In genomic region chr17:50114849-50115357, GRCh38 we compare ENCODE assay signal across 6 cellular contexts.
A peak's percentile ranks its signal among the peaks of the same experiment; 100 is the strongest.
DNase-seq lines count a peak whose midpoint lies in the region; ATAC-seq and TF ChIP-seq lines count a peak whose summit lies in the region.

No MANE protein-coding gene starts in this region.

- no peak for ATAC-seq in GM19351 (IDR thresholded peaks at IDR 0.05; ENCODE audit: unreplicated experiment)

- DNase-seq in NCI-H345 (lab: John Stamatoyannopoulos, UW) (peak; percentile 48), NCI-H345 treated with DMSO at 0.1 percent for 48 hours (lab: John Stamatoyannopoulos, UW; ENCODE audit: unreplicated experiment) (no peak), NCI-H526 (lab: John Stamatoyannopoulos, UW) (peak; percentile 57 to 84), cerebellar cortex (ENCODE audit: low spot score) (peak; percentile 86), retinal pigment epithelial cell (ENCODE audit: low read depth) (no peak)

- no peak overlapping the region for H3K4me3 ChIP-seq in retinal pigment epithelial cell (ENCODE audit: low read length)

- TF ChIP-seq CTCF in retinal pigment epithelial cell (conservative IDR thresholded peaks at IDR 0.05; ENCODE audit: low read depth, low read length), result peak; percentile 85

Comparison
In these comparisons a context has a peak if more than half of its experiments do, and no peak if none do; other contexts are left out.
1. DNase-seq: peak in NCI-H345 (single experiment), NCI-H526 (2 of 2) and cerebellar cortex (single experiment); none in NCI-H345 treated with DMSO at 0.1 percent for 48 hours (single experiment) and retinal pigment epithelial cell (single experiment).